ENCODE assay signal across 16 cellular contexts in genomic region chr18:46315187-46315586, GRCh38.
A peak's percentile ranks its signal among the peaks of the same experiment; 100 is the strongest.
DNase-seq lines count a peak whose midpoint lies in the region; ATAC-seq lines count a peak whose summit lies in the region.
"Had no signal": no experiment of that assay in that cellular context is flagged by ENCODE, and none has a peak within 500 bp of the region (broad histone marks: within the 10 kb centered on the region; RNA-seq: fewer than 3 reads in every experiment).

No MANE protein-coding gene starts in this region.

- no peak overlapping the region for H3K27ac Mint-ChIP-seq in activated CD4-positive, alpha-beta T cell treated with anti-CD3 and anti-CD28 coated beads for 36 hours
- H3K27ac Mint-ChIP-seq in T-helper 17 cell: no peak overlapping the region
- no peak overlapping the region for H3K27ac Mint-ChIP-seq in stimulated activated memory B cell treated with anti-CD40 and anti-IgM and Interleukin-4, amounts not matched to agents 10 μg/mL and 1 μg/mL and 100 μg/mL, for 72 hours

- ATAC-seq in activated CD4-positive, alpha-beta T cell treated with anti-CD3 and anti-CD28 coated beads for 36 hours: peak; percentile 33
- ATAC-seq in T-helper 17 cell (peak; percentile 82), left lobe of liver (no peak), HG03460 (IDR thresholded peaks at IDR 0.05; ENCODE audit: unreplicated experiment) (no peak), HG03432 (IDR thresholded peaks at IDR 0.05; ENCODE audit: unreplicated experiment) (no peak)
- ATAC-seq in stimulated activated memory B cell treated with anti-CD40 and anti-IgM and Interleukin-4, amounts not matched to agents 10 μg/mL and 1 μg/mL and 100 μg/mL, for 72 hours: peak; percentile 5
- ATAC-seq: Panc1 had no signal

- no peaks in the 10 kb centered on the region for H3K36me3 Mint-ChIP-seq in activated CD4-positive, alpha-beta T cell treated with anti-CD3 and anti-CD28 coated beads for 36 hours (ENCODE audit: low read depth)
- H3K36me3 Mint-ChIP-seq in T-helper 17 cell (ENCODE audit: low read depth): no peaks in the 10 kb centered on the region
- H3K36me3 Mint-ChIP-seq in stimulated activated memory B cell treated with anti-CD40 and anti-IgM and Interleukin-4, amounts not matched to agents 10 μg/mL and 1 μg/mL and 100 μg/mL, for 72 hours: no peaks in the 10 kb centered on the region

- intact Hi-C loops in activated CD4-positive, alpha-beta T cell treated with anti-CD3 and anti-CD28 coated beads for 36 hours (cut with DNase I, micrococcal nuclease): no loop called here

- no peak overlapping the region for H3K4me3 Mint-ChIP-seq in activated CD4-positive, alpha-beta T cell treated with anti-CD3 and anti-CD28 coated beads for 36 hours
- no peak overlapping the region for H3K4me3 Mint-ChIP-seq in T-helper 17 cell
- H3K4me3 Mint-ChIP-seq in stimulated activated memory B cell treated with anti-CD40 and anti-IgM and Interleukin-4, amounts not matched to agents 10 μg/mL and 1 μg/mL and 100 μg/mL, for 72 hours: no peak overlapping the region

- no peaks in the 10 kb centered on the region for H3K9me3 Mint-ChIP-seq in activated CD4-positive, alpha-beta T cell treated with anti-CD3 and anti-CD28 coated beads for 36 hours (ENCODE audit: low read depth)
- no peaks in the 10 kb centered on the region for H3K9me3 Mint-ChIP-seq in stimulated activated memory B cell treated with anti-CD40 and anti-IgM and Interleukin-4, amounts not matched to agents 10 μg/mL and 1 μg/mL and 100 μg/mL, for 72 hours

- H3K4me1 Mint-ChIP-seq in activated CD4-positive, alpha-beta T cell treated with anti-CD3 and anti-CD28 coated beads for 36 hours: no peaks in the 10 kb centered on the region
- peaks cover 2% of the 10 kb centered on the region for H3K4me1 Mint-ChIP-seq in T-helper 17 cell
- H3K4me1 Mint-ChIP-seq in stimulated activated memory B cell treated with anti-CD40 and anti-IgM and Interleukin-4, amounts not matched to agents 10 μg/mL and 1 μg/mL and 100 μg/mL, for 72 hours: no peaks in the 10 kb centered on the region

- POLR2A ChIA-PET in activated CD4-positive, alpha-beta T cell treated with anti-CD3 and anti-CD28 coated beads for 36 hours (lab: Charles Lee): interaction anchor here (0.6 kb wide), 1 partner anchor 29 kb away, joined by 3 read pairs; no protein-coding TSS in a partner anchor

- H3K27me3 Mint-ChIP-seq in activated CD4-positive, alpha-beta T cell treated with anti-CD3 and anti-CD28 coated beads for 36 hours: no peaks in the 10 kb centered on the region
- H3K27me3 Mint-ChIP-seq in T-helper 17 cell: peaks cover 8% of the 10 kb centered on the region
- H3K27me3 Mint-ChIP-seq in stimulated activated memory B cell treated with anti-CD40 and anti-IgM and Interleukin-4, amounts not matched to agents 10 μg/mL and 1 μg/mL and 100 μg/mL, for 72 hours: peaks cover 9% of the 10 kb centered on the region

- no peaks in the 10 kb centered on the region for H3K9me3 ChIP-seq in T-helper 17 cell (ENCODE audit: control insufficient read depth, low read length, poor library complexity, severe bottlenecking)
- H3K9me3 ChIP-seq: BLaER1 treated with 17β-estradiol and CSF1 and Interleukin-3, amounts not matched to agents 10 nM and 100 nM had no signal

- no peak for DNase-seq in activated CD4-positive, alpha-beta T cell treated with anti-CD3 and anti-CD28 coated beads for 36 hours
- no peak for DNase-seq in activated CD4-positive, alpha-beta T cell treated with anti-CD3 and anti-CD28 coated beads for 4 hours
- no peak for DNase-seq in T-helper 17 cell
- DNase-seq in left lobe of liver (ENCODE audit: low spot score): peak; percentile 18
- DNase-seq in NOMO-1 treated with dmso at 0.1 percent for 144 hours (lab: John Stamatoyannopoulos, UW; ENCODE audit: unreplicated experiment): no peak
- DNase-seq: DMS153, GOT3, NCI-H1092 treated with DMSO at 0.1 percent for 48 hours, NCI-H1694 treated with DMSO at 0.1 percent for 48 hours, NCI-H446, Right ventricle myocardium superior had no signal

- CTCF ChIA-PET in activated CD4-positive, alpha-beta T cell treated with anti-CD3 and anti-CD28 coated beads for 36 hours (lab: Charles Lee): no interaction called here

Comparison
In these comparisons a context has a peak if more than half of its experiments do, and no peak if none do; other contexts are left out.
1. ATAC-seq: peak in activated CD4-positive, alpha-beta T cell treated with anti-CD3 and anti-CD28 coated beads for 36 hours (single experiment), T-helper 17 cell (single experiment) and stimulated activated memory B cell treated with anti-CD40 and anti-IgM and Interleukin-4, amounts not matched to agents 10 μg/mL and 1 μg/mL and 100 μg/mL, for 72 hours (single experiment); none in left lobe of liver (single experiment), HG03460 (single experiment) and HG03432 (single experiment).